ENCODE assay signal across 8 cellular contexts in the genomic region with DNA sequence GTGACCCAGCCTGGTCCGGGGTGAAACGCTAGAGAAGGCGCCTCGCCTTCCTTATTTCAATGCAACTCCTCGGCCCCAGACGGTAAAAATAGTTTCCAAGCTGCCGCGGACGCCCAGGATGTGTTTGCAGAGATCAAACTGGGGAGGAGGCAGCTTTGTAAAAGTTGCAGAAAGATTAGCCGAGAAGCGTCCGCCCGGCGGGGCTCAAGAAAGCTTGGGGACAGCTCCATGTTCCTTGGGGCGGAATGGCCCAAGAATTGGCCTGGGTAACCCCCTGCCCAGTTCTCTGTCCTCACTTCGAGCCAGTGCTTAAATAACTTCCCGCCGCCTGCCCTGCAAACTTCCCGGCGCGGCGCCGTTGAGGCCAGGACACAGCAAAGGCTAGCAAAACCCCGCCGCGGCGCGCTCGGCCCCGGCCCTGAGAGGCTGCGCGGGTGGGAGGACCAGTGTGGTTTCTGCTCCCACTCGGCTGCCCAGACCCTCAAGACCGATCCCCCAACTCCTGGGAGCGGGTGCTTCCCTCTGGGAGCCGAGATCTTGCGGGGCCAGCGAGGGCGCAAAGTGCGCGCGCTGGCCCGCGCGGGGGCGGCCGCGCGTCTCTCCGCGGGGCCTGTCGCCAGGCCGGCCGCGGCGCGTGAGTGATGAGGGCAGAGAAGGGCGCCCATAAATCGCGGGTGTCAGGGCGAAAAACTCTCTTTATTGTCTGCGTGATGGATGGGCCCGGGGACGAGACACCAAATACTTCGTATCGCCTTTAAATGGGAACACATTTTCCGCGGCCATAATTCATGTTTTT. TPM values are rescaled to one million over a fixed set of nuclear protein-coding genes. Genes with fewer than 3 reads are reported as not detected.
DNase-seq lines count a peak whose midpoint lies in the region; ATAC-seq and TF ChIP-seq lines count a peak whose summit lies in the region.

No MANE protein-coding gene starts in this region.

- DNase-seq in activated CD4-positive, alpha-beta T cell treated with anti-CD3 and anti-CD28 coated beads, Interleukin-2, amount 10 ng/mL, durations not matched to agents 7 days and 5 days: no peak
- DNase-seq in activated CD4-positive, alpha-beta T cell treated with anti-CD3 and anti-CD28 coated beads, Interleukin-2, amount 50 U/mL, for 48 hours: no peak
- DNase-seq in MCF 10A (ENCODE audit: unreplicated experiment): no peak
- DNase-seq in left lung: peak; percentile 55 to 90
- peak; percentile 11 to 19 for DNase-seq in thyroid gland
- DNase-seq in OCI-M2 (lab: John Stamatoyannopoulos, UW; ENCODE audit: unreplicated experiment): no peak

- peak overlapping the region; percentile 30 for H3K4me3 Mint-ChIP-seq in activated CD4-positive, alpha-beta T cell treated with anti-CD3 and anti-CD28 coated beads, Interleukin-2, amount 10 ng/mL, durations not matched to agents 7 days and 5 days
- H3K4me3 Mint-ChIP-seq in MCF 10A (ENCODE audit: unreplicated experiment): peak overlapping the region; percentile 91

- H3K36me3 Mint-ChIP-seq in activated CD4-positive, alpha-beta T cell treated with anti-CD3 and anti-CD28 coated beads, Interleukin-2, amount 10 ng/mL, durations not matched to agents 7 days and 5 days (ENCODE audit: low read depth): peaks cover 5% of the 10 kb centered on the region
- H3K36me3 Mint-ChIP-seq in MCF 10A (ENCODE audit: insufficient read depth, unreplicated experiment): peaks cover 13% of the 10 kb centered on the region

- no TSS peak for BruUV-seq in MCF 10A (replicated peaks; lab: Mats Ljungman, UMichigan)

- H3K36me3 ChIP-seq in left lung (no peaks in the 10 kb centered on the region), thyroid gland (no peaks in the 10 kb centered on the region)

- TF ChIP-seq POLR2A in thyroid gland (IDR thresholded peaks at IDR 0.05): no peak

- H3K9me3 ChIP-seq in left lung: no peaks in the 10 kb centered on the region
- no peaks in the 10 kb centered on the region for H3K9me3 ChIP-seq in thyroid gland

- ATAC-seq in left lung (no peak), GM21526 (IDR thresholded peaks at IDR 0.05; ENCODE audit: low FRiP score, unreplicated experiment) (no peak)
- ATAC-seq in activated CD4-positive, CD25-positive, alpha-beta regulatory T cell treated with anti-CD3 and anti-CD28 coated beads, Interleukin-2, amount 50 U/mL, for 24 hours: no peak

- WGBS in thyroid gland, 2 donors: 38 to 45% methylated on average over 36 to 39 of the region's 68 CpGs

- H3K4me1 Mint-ChIP-seq in activated CD4-positive, alpha-beta T cell treated with anti-CD3 and anti-CD28 coated beads, Interleukin-2, amount 10 ng/mL, durations not matched to agents 7 days and 5 days: peaks cover 27% of the 10 kb centered on the region
- H3K4me1 Mint-ChIP-seq in MCF 10A (ENCODE audit: insufficient read depth, unreplicated experiment): peaks cover 10% of the 10 kb centered on the region

- peaks cover 0 to 63% of the 10 kb centered on the region in 2 donors for H3K4me1 ChIP-seq in left lung
- peaks cover 9 to 14% of the 10 kb centered on the region in 2 donors for H3K4me1 ChIP-seq in thyroid gland

- intact Hi-C loops in MCF 10A (cut with micrococcal nuclease) (loop anchor here (10.0 kb wide), 2 partner anchors 127 to 307 kb away; no protein-coding TSS in a partner anchor), left lung (cut with DNase I) (loop anchor here in 1 of 2 donors (10.0 kb wide), 1 partner anchor 507 kb away; no protein-coding TSS in a partner anchor), thyroid gland (cut with DNase I) (no loop called here)

- CTCF ChIA-PET in activated CD4-positive, alpha-beta T cell treated with anti-CD3 and anti-CD28 coated beads, Interleukin-2, amount 10 ng/mL, durations not matched to agents 7 days and 5 days (lab: Charles Lee): interaction anchor here (0.6 kb wide), 1 partner anchor 34 kb away, joined by 3 read pairs; no protein-coding TSS in a partner anchor
- CTCF ChIA-PET in MCF 10A (lab: Yijun Ruan, JAX): no interaction called here

- peaks cover 0 to 80% of the 10 kb centered on the region in 2 donors for H3K27me3 ChIP-seq in left lung
- H3K27me3 ChIP-seq in thyroid gland: no peaks in the 10 kb centered on the region

- POLR2A ChIA-PET in activated CD4-positive, alpha-beta T cell treated with anti-CD3 and anti-CD28 coated beads, Interleukin-2, amount 10 ng/mL, durations not matched to agents 7 days and 5 days (lab: Charles Lee): no interaction called here
- POLR2A ChIA-PET in MCF 10A (lab: Yijun Ruan, JAX): interaction anchor here (1.6 to 2.2 kb wide), 2 partner anchors 7 to 22 kb away, joined by 7 to 9 read pairs; a partner anchor contains a TSS

- H3K4me3 ChIP-seq in left lung (peak overlapping the region; percentile 73), thyroid gland (replicated peaks in 1 of 3) (peak overlapping the region in 1 of 3 donors; percentile 80)

- H3K27ac ChIP-seq in left lung (peak overlapping the region; percentile 86 to 92), thyroid gland (peak overlapping the region; percentile 89 to 96 (median 95))

- TF ChIP-seq CTCF in MCF 10A (IDR thresholded peaks at IDR 0.05; ENCODE audit: unreplicated experiment): no peak
- TF ChIP-seq CTCF in left lung (IDR thresholded peaks at IDR 0.05): no peak
- no peak for TF ChIP-seq CTCF in thyroid gland (IDR thresholded peaks at IDR 0.05)

- H3K27ac Mint-ChIP-seq in activated CD4-positive, alpha-beta T cell treated with anti-CD3 and anti-CD28 coated beads, Interleukin-2, amount 10 ng/mL, durations not matched to agents 7 days and 5 days: no peak overlapping the region
- H3K27ac Mint-ChIP-seq in MCF 10A (ENCODE audit: low read depth, unreplicated experiment): no peak overlapping the region

- H3K27me3 Mint-ChIP-seq in activated CD4-positive, alpha-beta T cell treated with anti-CD3 and anti-CD28 coated beads, Interleukin-2, amount 10 ng/mL, durations not matched to agents 7 days and 5 days: peaks cover 83% of the 10 kb centered on the region
- no peaks in the 10 kb centered on the region for H3K27me3 Mint-ChIP-seq in MCF 10A (ENCODE audit: insufficient read depth, unreplicated experiment)

- no peaks in the 10 kb centered on the region for H3K9me3 Mint-ChIP-seq in activated CD4-positive, alpha-beta T cell treated with anti-CD3 and anti-CD28 coated beads, Interleukin-2, amount 10 ng/mL, durations not matched to agents 7 days and 5 days
- H3K9me3 Mint-ChIP-seq in MCF 10A (ENCODE audit: unreplicated experiment): no peaks in the 10 kb centered on the region

RNA-seq across cellular contexts. Expression of a gene that starts 6.3 kb away (rescaled TPM):
- total RNA-seq in activated CD4-positive, alpha-beta T cell treated with anti-CD3 and anti-CD28 coated beads, Interleukin-2, amount 10 ng/mL, durations not matched to agents 7 days and 5 days: under 1 TPM in 1 of 2 experiments, not detected in 1; 0.07 TPM
- total RNA-seq in MCF 10A (2022) (7.3 and 8.1 TPM in 2 replicates), left lung (10 to 100 TPM; 32.7 to 34.2 TPM), thyroid gland (10 to 100 TPM in 3 of 4 donors, 1 to 10 TPM in 1; 8.2 to 17.1 (median 10.9) TPM)

RNA-seq across cellular contexts. Expression of a gene that starts 23.5 kb away (rescaled TPM):
- not detected for total RNA-seq in activated CD4-positive, alpha-beta T cell treated with anti-CD3 and anti-CD28 coated beads, Interleukin-2, amount 10 ng/mL, durations not matched to agents 7 days and 5 days
- not detected in 2 replicates for total RNA-seq in MCF 10A (2022)
- 10 to 100 TPM; 16.3 to 21.0 TPM for total RNA-seq in left lung
- 10 to 100 TPM; 16.5 to 31.7 (median 23.2) TPM for total RNA-seq in thyroid gland

Comparison
In these comparisons a context has a peak if more than half of its experiments do, and no peak if none do; other contexts are left out.
1. DNase-seq: peak in left lung (2 of 2) and thyroid gland (2 of 2); none in activated CD4-positive, alpha-beta T cell treated with anti-CD3 and anti-CD28 coated beads, Interleukin-2, amount 10 ng/mL, durations not matched to agents 7 days and 5 days (single experiment), activated CD4-positive, alpha-beta T cell treated with anti-CD3 and anti-CD28 coated beads, Interleukin-2, amount 50 U/mL, for 48 hours (0 of 2), MCF 10A (single experiment) and OCI-M2 (single experiment).
2. RNA of a gene that starts 23.5 kb away (total RNA-seq): 16.5 to 31.7 TPM in thyroid gland and 16.3 to 21.0 TPM in left lung; not detected in activated CD4-positive, alpha-beta T cell treated with anti-CD3 and anti-CD28 coated beads, Interleukin-2, amount 10 ng/mL, durations not matched to agents 7 days and 5 days and not detected in MCF 10A; every median in the first group is over 10 times any median in the second.